In genomic region chr14:20998139-20998538, GRCh38 we compare ENCODE assay signal across 16 cellular contexts. TPM values are rescaled to one million over a fixed set of nuclear protein-coding genes. Genes with fewer than 3 reads are reported as not detected.
DNase-seq lines count a peak whose midpoint lies in the region; ATAC-seq and TF ChIP-seq lines count a peak whose summit lies in the region.
"Had no signal": no experiment of that assay in that cellular context is flagged by ENCODE, and none has a peak within 500 bp of the region (broad histone marks: within the 10 kb centered on the region; RNA-seq: fewer than 3 reads in every experiment).

No MANE protein-coding gene starts in this region.

- H3K4me3 ChIP-seq in CD4-positive, alpha-beta memory T cell (ENCODE audit: low read length in 2 of 2), result no peak overlapping the region
- H3K4me3 ChIP-seq in RWPE2 (ENCODE audit: severe bottlenecking) (no peak overlapping the region), esophagus squamous epithelium (peak overlapping the region in 3 of 4 donors; percentile 4 to 32 (median 24))

- H3K27me3 ChIP-seq in CD4-positive, alpha-beta memory T cell (ENCODE audit: insufficient read depth, low read length), result no peaks in the 10 kb centered on the region
- no peaks in the 10 kb centered on the region for H3K27me3 ChIP-seq in RWPE2 (ENCODE audit: insufficient read depth, poor library complexity, severe bottlenecking)
- no peaks in the 10 kb centered on the region for H3K27me3 ChIP-seq in esophagus squamous epithelium

- WGBS in esophagus squamous epithelium, 2 donors, result 38 to 67% methylated on average over 3 of the region's 3 CpGs

- TF ChIP-seq CTCF in RWPE2 (IDR thresholded peaks at IDR 0.05; ENCODE audit: poor library complexity, severe bottlenecking) (no peak), esophagus squamous epithelium (IDR thresholded peaks at IDR 0.05) (no peak), nephron progenitor cell (IDR thresholded peaks at IDR 0.05) (no peak)

- no peak overlapping the region for H3K4me3 Mint-ChIP-seq in CD4-positive, alpha-beta memory T cell
- no peak overlapping the region for H3K4me3 Mint-ChIP-seq in nephron progenitor cell
- H3K4me3 Mint-ChIP-seq: stimulated activated naive CD8-positive, alpha-beta T cell treated with anti-CD3 and anti-CD28 coated beads, Interleukin-15, amount 100 ng/mL, for 72 hours had no signal

- intact Hi-C loops in CD4-positive, alpha-beta memory T cell (cut with micrococcal nuclease), result no loop called here
- intact Hi-C loops in esophagus squamous epithelium (cut with DNase I), result no loop called here

- CTCF ChIA-PET in CD4-positive, alpha-beta memory T cell (lab: Charles Lee; ENCODE audit: partially characterized antibody), result interaction anchor here (0.6 to 4.5 kb wide), 4 partner anchors 10 to 27 kb away, joined by 3 to 21 read pairs (median 15); no protein-coding TSS in a partner anchor

- POLR2A ChIA-PET in CD4-positive, alpha-beta memory T cell (lab: Charles Lee; ENCODE audit: partially characterized antibody), result interaction anchor here (0.6 kb wide), 1 partner anchor 17 kb away, joined by 3 read pairs; no protein-coding TSS in a partner anchor

- no peaks in the 10 kb centered on the region for H3K9me3 Mint-ChIP-seq in CD4-positive, alpha-beta memory T cell
- no peaks in the 10 kb centered on the region for H3K9me3 Mint-ChIP-seq in nephron progenitor cell
- H3K9me3 Mint-ChIP-seq: stimulated activated naive CD8-positive, alpha-beta T cell treated with anti-CD3 and anti-CD28 coated beads, Interleukin-15, amount 100 ng/mL, for 72 hours had no signal

- DNase-seq in CD4-positive, alpha-beta memory T cell, result no peak
- DNase-seq in RWPE2 (ENCODE audit: low spot score) (no peak), esophagus squamous epithelium (lab: John Stamatoyannopoulos, UW) (no peak), nephron progenitor cell (no peak), mucosa of gallbladder (ENCODE audit: low spot score) (no peak), amniotic stem cell (lab: John Stamatoyannopoulos, UW) (no peak)
- DNase-seq in stimulated activated CD4-positive, alpha-beta T cell treated with anti-CD3 and anti-CD28 coated beads, Interleukin-15, amount 100 ng/mL, for 24 hours, result no peak
- DNase-seq: anterior cingulate cortex; EL; NCI-H146; NCI-H345; retina; stimulated activated naive CD8-positive, alpha-beta T cell treated with anti-CD3 and anti-CD28 coated beads, Interleukin-15, amount 100 ng/mL, for 72 hours had no signal

- H3K4me1 Mint-ChIP-seq in CD4-positive, alpha-beta memory T cell, result peaks cover 7 to 17% (median 11%) of the 10 kb centered on the region in 4 donors
- peaks cover 28% of the 10 kb centered on the region for H3K4me1 Mint-ChIP-seq in nephron progenitor cell

- H3K36me3 Mint-ChIP-seq in CD4-positive, alpha-beta memory T cell, result peaks cover 31 to 45% of the 10 kb centered on the region in 2 donors
- peaks cover 38% of the 10 kb centered on the region for H3K36me3 Mint-ChIP-seq in nephron progenitor cell (ENCODE audit: low read depth)

- peaks cover 31% of the 10 kb centered on the region for H3K36me3 ChIP-seq in CD4-positive, alpha-beta memory T cell (ENCODE audit: insufficient read depth, low read length)
- H3K36me3 ChIP-seq in RWPE2 (ENCODE audit: low read depth) (peaks cover 37% of the 10 kb centered on the region), esophagus squamous epithelium (peaks cover 8 to 44% (median 36%) of the 10 kb centered on the region in 3 donors)

- H3K4me1 ChIP-seq in CD4-positive, alpha-beta memory T cell (ENCODE audit: insufficient read depth, low read length), result no peaks in the 10 kb centered on the region
- H3K4me1 ChIP-seq in RWPE2 (ENCODE audit: insufficient read depth, poor library complexity, severe bottlenecking), result peaks cover 6% of the 10 kb centered on the region
- H3K4me1 ChIP-seq in esophagus squamous epithelium, result peaks cover 9 to 62% (median 14%) of the 10 kb centered on the region in 3 donors

- peak; percentile 24; the same call in 1 of the 3 replicates for ATAC-seq in RWPE2 (ENCODE audit: low read depth)
- ATAC-seq in HG03139 (IDR thresholded peaks at IDR 0.05; ENCODE audit: unreplicated experiment), result no peak

- H3K27ac ChIP-seq in CD4-positive, alpha-beta memory T cell (ENCODE audit: low read depth, low read length), result no peak overlapping the region
- H3K27ac ChIP-seq in RWPE2 (ENCODE audit: poor library complexity, severe bottlenecking), result peak overlapping the region; percentile 11
- peak overlapping the region; percentile 71 to 89 (median 82) for H3K27ac ChIP-seq in esophagus squamous epithelium

- no peaks in the 10 kb centered on the region for H3K27me3 Mint-ChIP-seq in CD4-positive, alpha-beta memory T cell
- H3K27me3 Mint-ChIP-seq in nephron progenitor cell (ENCODE audit: low read depth, poor library complexity), result peaks cover 4% of the 10 kb centered on the region
- H3K27me3 Mint-ChIP-seq: stimulated activated naive CD8-positive, alpha-beta T cell treated with anti-CD3 and anti-CD28 coated beads, Interleukin-15, amount 100 ng/mL, for 72 hours had no signal

- H3K27ac Mint-ChIP-seq in CD4-positive, alpha-beta memory T cell, result peak overlapping the region in 4 of 7 donors; percentile 25 to 57 (median 40)
- peak overlapping the region; percentile 66 for H3K27ac Mint-ChIP-seq in nephron progenitor cell

- no peaks in the 10 kb centered on the region for H3K9me3 ChIP-seq in CD4-positive, alpha-beta memory T cell (ENCODE audit: control insufficient read depth in 1 of 2, low read length in 2 of 2)
- no peaks in the 10 kb centered on the region for H3K9me3 ChIP-seq in RWPE2 (ENCODE audit: severe bottlenecking)
- no peaks in the 10 kb centered on the region for H3K9me3 ChIP-seq in esophagus squamous epithelium

- no peak for TF ChIP-seq POLR2A in esophagus squamous epithelium (IDR thresholded peaks at IDR 0.05)

RNA-seq across cellular contexts. Expression of gene SLC39A2, which starts 1.0 kb away (rescaled TPM):
- under 1 TPM in 1 of 2 experiments, not detected in 1; 0.67 TPM for total RNA-seq in CD4-positive, alpha-beta memory T cell
- not detected for polyA plus RNA-seq in CD4-positive, alpha-beta memory T cell
- total RNA-seq in esophagus squamous epithelium (10 to 100 TPM in 3 of 4 donors, 1 to 10 TPM in 1; 8.6 to 23.2 (median 14.9) TPM), mucosa of gallbladder (not detected)
- total RNA-seq: glomerular endothelial cell, lung microvascular endothelial cell had no signal

RNA-seq across cellular contexts. Expression of gene METTL17, which starts 8.4 kb away (rescaled TPM):
- 100 to 1,000 TPM; 119 to 125 TPM for total RNA-seq in CD4-positive, alpha-beta memory T cell
- polyA plus RNA-seq in CD4-positive, alpha-beta memory T cell, result 10 to 100 TPM; 36.9 to 42.0 TPM
- total RNA-seq in esophagus squamous epithelium, result 10 to 100 TPM; 53.6 to 74.6 (median 68.5) TPM
- total RNA-seq in mucosa of gallbladder, result 57.3 TPM

RNA-seq across cellular contexts. Expression of gene NDRG2, which starts 26.7 kb away (rescaled TPM):
- total RNA-seq in CD4-positive, alpha-beta memory T cell, result 10 to 100 TPM; 31.9 to 32.4 TPM
- polyA plus RNA-seq in CD4-positive, alpha-beta memory T cell, result 10 to 100 TPM; 26.9 to 34.5 TPM
- total RNA-seq in esophagus squamous epithelium, result 100 to 1,000 TPM in 3 of 4 donors, 10 to 100 TPM in 1; 96.3 to 209 (median 142) TPM
- 237 TPM for total RNA-seq in mucosa of gallbladder

RNA-seq across cellular contexts. Expression of gene TPPP2, which starts 31.9 kb away (rescaled TPM):
- not detected for total RNA-seq in CD4-positive, alpha-beta memory T cell
- not detected for polyA plus RNA-seq in CD4-positive, alpha-beta memory T cell
- total RNA-seq in esophagus squamous epithelium, result not detected
- total RNA-seq in mucosa of gallbladder, result 0.81 TPM
- total RNA-seq: glomerular endothelial cell, lung microvascular endothelial cell had no signal

RNA-seq across cellular contexts. Expression of gene RNASE13, which starts 36.5 kb away (rescaled TPM):
- total RNA-seq in CD4-positive, alpha-beta memory T cell, result not detected
- polyA plus RNA-seq in CD4-positive, alpha-beta memory T cell, result not detected
- total RNA-seq in esophagus squamous epithelium (not detected), mucosa of gallbladder (0.12 TPM)
- total RNA-seq: glomerular endothelial cell, lung microvascular endothelial cell had no signal

Comparison
In these comparisons a context has a peak if more than half of its experiments do, and no peak if none do; other contexts are left out.
1. H3K4me3 ChIP-seq: peak in esophagus squamous epithelium (3 of 4); none in CD4-positive, alpha-beta memory T cell (0 of 2) and RWPE2 (single experiment).